In genomic region chr19:55115446-55116065, GRCh38 we compare ENCODE assay signal across 9 cellular contexts. TPM values are rescaled to one million over a fixed set of nuclear protein-coding genes. Genes with fewer than 3 reads are reported as not detected.
DNase-seq lines count a peak whose midpoint lies in the region; ATAC-seq, FAIRE-seq and TF ChIP-seq lines count a peak whose summit lies in the region.
"Had no signal": no experiment of that assay in that cellular context is flagged by ENCODE, and none has a peak within 500 bp of the region (broad histone marks: within the 10 kb centered on the region; RNA-seq: fewer than 3 reads in every experiment).

No MANE protein-coding gene starts in this region.

- H3K36me3 Mint-ChIP-seq in endodermal cell (ENCODE audit: low read depth) (no peaks in the 10 kb centered on the region), osteocyte (ENCODE audit: unreplicated experiment) (peaks cover 4% of the 10 kb centered on the region)

- H3K4me1 ChIP-seq in DND-41 (ENCODE audit: insufficient read depth, low read length): peaks cover 33% of the 10 kb centered on the region
- H3K4me1 ChIP-seq in endodermal cell (ENCODE audit: control insufficient read depth, insufficient read depth, low read length): no peaks in the 10 kb centered on the region
- H3K4me1 ChIP-seq in foreskin keratinocyte: no peaks in the 10 kb centered on the region

- H3K27me3 Mint-ChIP-seq in endodermal cell (ENCODE audit: insufficient read depth): peaks cover 6% of the 10 kb centered on the region
- peaks cover 2% of the 10 kb centered on the region for H3K27me3 Mint-ChIP-seq in osteocyte (ENCODE audit: unreplicated experiment)

- H3K4me3 Mint-ChIP-seq in endodermal cell (peak overlapping the region; percentile 87), osteocyte (ENCODE audit: unreplicated experiment) (peak overlapping the region; percentile 94)

- H3K27ac Mint-ChIP-seq in endodermal cell (peak overlapping the region; percentile 93), osteocyte (ENCODE audit: unreplicated experiment) (peak overlapping the region; percentile 95)

- H3K79me2 ChIP-seq in DND-41 (ENCODE audit: insufficient read depth, low read length): peaks cover 70% of the 10 kb centered on the region

- TF ChIP-seq CTCF in DND-41 (IDR thresholded peaks at IDR 0.05; ENCODE audit: borderline replicate concordance, extremely low read depth, low read length, poor library complexity, severe bottlenecking): no peak
- TF ChIP-seq CTCF in endodermal cell (conservative IDR thresholded peaks at IDR 0.05): no peak
- no peak for TF ChIP-seq CTCF in osteocyte (IDR thresholded peaks at IDR 0.05)
- no peak for TF ChIP-seq CTCF in foreskin keratinocyte (conservative IDR thresholded peaks at IDR 0.05)

- ATAC-seq in DND-41 (ENCODE audit: insufficient read depth, low read depth) (no peak), foreskin keratinocyte (no peak)

- H3K4me3 ChIP-seq in DND-41 (ENCODE audit: low read depth in 1 of 2, low read length in 2 of 2) (peak overlapping the region; percentile 61 to 65; a peak in 3 of 4 replicates), endodermal cell (ENCODE audit: low read length) (peak overlapping the region; percentile 86)

- WGBS in endodermal cell (ENCODE audit: insufficient coverage in 1 of 2, insufficient read length in 1 of 2), 2 experiments: 83 to 84% methylated on average over 3 to 12 of the region's 13 CpGs

- H3K4me1 Mint-ChIP-seq in endodermal cell: peaks cover 18% of the 10 kb centered on the region
- H3K4me1 Mint-ChIP-seq in osteocyte (ENCODE audit: unreplicated experiment): peaks cover 43% of the 10 kb centered on the region

- peak overlapping the region; percentile 69 for H3K27ac ChIP-seq in DND-41 (ENCODE audit: low read length)
- H3K27ac ChIP-seq in endodermal cell (ENCODE audit: low read depth, low read length): no peak overlapping the region
- H3K27ac ChIP-seq in foreskin keratinocyte: no peak overlapping the region

- H2AFZ ChIP-seq in DND-41 (ENCODE audit: low read depth, low read length): no peak overlapping the region

- peak overlapping the region; percentile 66 for H3K9ac ChIP-seq in DND-41 (ENCODE audit: low read depth, low read length)
- no peak overlapping the region for H3K9ac ChIP-seq in endodermal cell (ENCODE audit: extremely low read depth, low read length, poor library complexity, severe bottlenecking)

- TF ChIP-seq POLR2A in GM12892 (IDR thresholded peaks at IDR 0.05; ENCODE audit: low read depth, low read length): no peak

- DNase-seq in DND-41 (no peak), OCI-M1 (lab: John Stamatoyannopoulos, UW) (peak; percentile 36), endodermal cell (no peak), osteocyte (ENCODE audit: extremely low spot score, unreplicated experiment) (no peak), GM12892 (ENCODE audit: insufficient read length) (no peak), DMS53 (lab: John Stamatoyannopoulos, UW) (no peak), NCI-H82 treated with DMSO at 0.1 percent for 48 hours (lab: John Stamatoyannopoulos, UW; ENCODE audit: unreplicated experiment) (no peak), foreskin keratinocyte (no peak)

- no peak for FAIRE-seq in GM12892 (lab: Jason Lieb, UNC)

- H3K27me3 ChIP-seq in DND-41 (ENCODE audit: insufficient read depth, low read length, poor library complexity) (no peaks in the 10 kb centered on the region), endodermal cell (ENCODE audit: control insufficient read depth, insufficient read depth, low read length, poor library complexity, severe bottlenecking) (no peaks in the 10 kb centered on the region), foreskin keratinocyte (no peaks in the 10 kb centered on the region)

- peaks cover 57% of the 10 kb centered on the region for H4K20me1 ChIP-seq in DND-41 (ENCODE audit: insufficient read depth, low read length)

- H3K36me3 ChIP-seq in DND-41 (ENCODE audit: insufficient read depth, low read length) (peaks cover 25% of the 10 kb centered on the region), endodermal cell (ENCODE audit: control insufficient read depth, insufficient read depth, low read length) (peaks cover 4% of the 10 kb centered on the region)

- H3K9me3 Mint-ChIP-seq in endodermal cell (no peaks in the 10 kb centered on the region), osteocyte (ENCODE audit: unreplicated experiment) (no peaks in the 10 kb centered on the region)

- H3K4me2 ChIP-seq in DND-41 (ENCODE audit: insufficient read depth, low read length): peak overlapping the region; percentile 75

- no peaks in the 10 kb centered on the region for H3K9me3 ChIP-seq in DND-41 (ENCODE audit: insufficient read depth, low read length, severe bottlenecking)
- no peaks in the 10 kb centered on the region for H3K9me3 ChIP-seq in endodermal cell (ENCODE audit: control insufficient read depth, low read length)

RNA-seq across cellular contexts. Expression of gene PPP1R12C, which starts 1.9 kb away (rescaled TPM):
- 100 to 1,000 TPM in 1 of 2 donors, 10 to 100 TPM in 1; 98.2 to 107 TPM for total RNA-seq in endodermal cell
- polyA plus RNA-seq in endodermal cell (2013, experiment 1 of 2): 53.5 TPM
- polyA plus RNA-seq in endodermal cell (2013, experiment 2 of 2): 49.1 TPM
- total RNA-seq in osteocyte: 123 and 135 TPM in 2 replicates
- 30.1 TPM for polyA plus RNA-seq in GM12892 (2012; ENCODE audit: missing spikeins)
- 59.8 and 60.9 TPM in 2 replicates for total RNA-seq in foreskin keratinocyte
- 64.8 and 65.2 TPM in 2 replicates for polyA plus RNA-seq in foreskin keratinocyte

RNA-seq across cellular contexts. Expression of gene TNNT1, which starts 33.5 kb away (rescaled TPM):
- total RNA-seq in endodermal cell (10 to 100 TPM; 22.9 to 66.7 TPM), osteocyte (not detected in 2 replicates), foreskin keratinocyte (134 and 199 TPM in 2 replicates)
- polyA plus RNA-seq in endodermal cell (2013, experiment 1 of 2): 43.3 TPM
- 40.7 TPM for polyA plus RNA-seq in endodermal cell (2013, experiment 2 of 2)
- not detected for polyA plus RNA-seq in GM12892 (2012; ENCODE audit: missing spikeins)
- 157 and 208 TPM in 2 replicates for polyA plus RNA-seq in foreskin keratinocyte
- total RNA-seq: activated CD8-positive, alpha-beta memory T cell treated with anti-CD3 and anti-CD28 coated beads for 36 hours had no signal

RNA-seq across cellular contexts. Expression of gene EPS8L1, which starts 39.9 kb away (rescaled TPM):
- 10 to 100 TPM; 29.4 to 52.8 TPM for total RNA-seq in endodermal cell
- polyA plus RNA-seq in endodermal cell (2013, experiment 1 of 2): 14.5 TPM
- 14.3 TPM for polyA plus RNA-seq in endodermal cell (2013, experiment 2 of 2)
- 4.5 and 7.0 TPM in 2 replicates for total RNA-seq in osteocyte
- polyA plus RNA-seq in GM12892 (2012; ENCODE audit: missing spikeins): 0.64 TPM
- 16.6 and 30.2 TPM in 2 replicates for total RNA-seq in foreskin keratinocyte
- 18.7 and 29.0 TPM in 2 replicates for polyA plus RNA-seq in foreskin keratinocyte

RNA-seq across cellular contexts. Expression of gene TNNI3, which starts 42.0 kb away (rescaled TPM):
- total RNA-seq in endodermal cell (10 to 100 TPM in 1 of 2 donors, 1 to 10 TPM in 1; 9.8 to 14.2 TPM), osteocyte (0.57 TPM in 1 of 2 replicates, not detected in the other), foreskin keratinocyte (5.3 and 5.4 TPM in 2 replicates)
- polyA plus RNA-seq in endodermal cell (2013, experiment 1 of 2): 9.9 TPM
- polyA plus RNA-seq in endodermal cell (2013, experiment 2 of 2): 9.5 TPM
- not detected for polyA plus RNA-seq in GM12892 (2012; ENCODE audit: missing spikeins)
- 8.9 and 9.1 TPM in 2 replicates for polyA plus RNA-seq in foreskin keratinocyte
- total RNA-seq: activated CD8-positive, alpha-beta memory T cell treated with anti-CD3 and anti-CD28 coated beads for 36 hours had no signal

RNA-seq across cellular contexts. Expression of gene DNAAF3, which starts 50.9 kb away (rescaled TPM):
- 1 to 10 TPM; 5.9 to 9.5 TPM for total RNA-seq in endodermal cell
- 10.2 TPM for polyA plus RNA-seq in endodermal cell (2013, experiment 1 of 2)
- 7.5 TPM for polyA plus RNA-seq in endodermal cell (2013, experiment 2 of 2)
- total RNA-seq in osteocyte: 1.5 and 2.1 TPM in 2 replicates
- not detected for polyA plus RNA-seq in GM12892 (2012; ENCODE audit: missing spikeins)
- total RNA-seq in foreskin keratinocyte: 7.3 and 9.1 TPM in 2 replicates
- 10.2 and 11.4 TPM in 2 replicates for polyA plus RNA-seq in foreskin keratinocyte
- total RNA-seq: activated CD8-positive, alpha-beta memory T cell treated with anti-CD3 and anti-CD28 coated beads for 36 hours had no signal

Comparison
In these comparisons a context has a peak if more than half of its experiments do, and no peak if none do; other contexts are left out.
1. RNA of gene TNNT1, which starts 33.5 kb away (total RNA-seq): 134 to 199 TPM in foreskin keratinocyte and 22.9 to 66.7 TPM in endodermal cell; not detected in osteocyte; every median in the first group is over 10 times any median in the second.